ENCODE assay signal across 8 cellular contexts in genomic region chr12:88579941-88580871, GRCh38. TPM values are rescaled to one million over a fixed set of nuclear protein-coding genes. Genes with fewer than 3 reads are reported as not detected.
DNase-seq lines count a peak whose midpoint lies in the region; ATAC-seq and TF ChIP-seq lines count a peak whose summit lies in the region.

TSS of gene KITLG (minus strand) at chr12:88580471. CDS start at chr12:88580278, 193 bp downstream.

- H3K27me3 Mint-ChIP-seq in CD14-positive monocyte (ENCODE audit: low read depth in 3 of 3): peaks cover 42 to 56% (median 45%) of the 10 kb centered on the region in 3 donors

- H3K27me3 ChIP-seq in cardiac muscle cell: peaks cover 20% of the 10 kb centered on the region

- intact Hi-C loops in CD14-positive monocyte (cut with micrococcal nuclease): no loop called here

- no peaks in the 10 kb centered on the region for H3K36me3 Mint-ChIP-seq in CD14-positive monocyte

- peak within 1 kb of the TSS in 1 of 7 donors; percentile 11 for H3K27ac Mint-ChIP-seq in CD14-positive monocyte

- DNase-seq in CD14-positive monocyte (ENCODE audit: low spot score): no peak
- peak; percentile 57 for DNase-seq in HPDE6-E6E7 (ENCODE audit: extremely low spot score)
- DNase-seq in NCI-H82 (lab: John Stamatoyannopoulos, UW): peak; percentile 89
- DNase-seq in amygdala (lab: John Stamatoyannopoulos, UW): peak in 49 of 56 donors; percentile 17 to 76 (median 56)
- DNase-seq in cardiac muscle cell (ENCODE audit: low read depth in 1 of 2, low spot score in 1 of 2): peak; percentile 87 to 93
- peak; percentile 53 for DNase-seq in omental fat pad (ENCODE audit: low spot score)

- peak within 1 kb of the TSS; percentile 79 to 96 for H3K4me3 Mint-ChIP-seq in CD14-positive monocyte

- H3K4me1 ChIP-seq in cardiac muscle cell (ENCODE audit: low read depth): peaks cover 12% of the 10 kb centered on the region

- H3K4me1 Mint-ChIP-seq in CD14-positive monocyte: peaks cover 17% of the 10 kb centered on the region

- H3K9me3 ChIP-seq in cardiac muscle cell (ENCODE audit: low read depth): no peaks in the 10 kb centered on the region

- peak within 1 kb of the TSS; percentile 55 for H3K4me3 ChIP-seq in cardiac muscle cell

- TF ChIP-seq CTCF in CD14-positive monocyte (IDR thresholded peaks at IDR 0.05): no peak
- peak; percentile 49 for TF ChIP-seq CTCF in cardiac muscle cell (IDR thresholded peaks at IDR 0.05; ENCODE audit: low read depth, low read length)
- no peak for TF ChIP-seq CTCF in omental fat pad (IDR thresholded peaks at IDR 0.05)

- peak; percentile 83 for ATAC-seq in GM19438 (IDR thresholded peaks at IDR 0.05; ENCODE audit: low read depth, unreplicated experiment)
- peak; percentile 90 for ATAC-seq in omental fat pad (ENCODE audit: low FRiP score)
- ATAC-seq in GM18517 (IDR thresholded peaks at IDR 0.05; ENCODE audit: unreplicated experiment): no peak

- H3K27ac ChIP-seq in cardiac muscle cell: no peak within 1 kb of the TSS

- no peaks in the 10 kb centered on the region for H3K36me3 ChIP-seq in cardiac muscle cell

- H3K9me3 Mint-ChIP-seq in CD14-positive monocyte: peaks cover 0 to 11% (median 2%) of the 10 kb centered on the region in 7 donors

RNA-seq across cellular contexts. Expression of gene KITLG, which starts in this region (rescaled TPM):
- polyA plus RNA-seq in CD14-positive monocyte (under 1 TPM in 1 of 2 donors, not detected in 1; 0.03 TPM), cardiac muscle cell (0.09 and 1.1 TPM in 2 replicates)
- total RNA-seq in cardiac muscle cell (1.1 TPM in 2 replicates), omental fat pad (10 to 100 TPM; 12.2 to 29.8 (median 19.8) TPM)
